Comparison of ENCODE assay signal across 1 cellular context in the genomic region with DNA sequence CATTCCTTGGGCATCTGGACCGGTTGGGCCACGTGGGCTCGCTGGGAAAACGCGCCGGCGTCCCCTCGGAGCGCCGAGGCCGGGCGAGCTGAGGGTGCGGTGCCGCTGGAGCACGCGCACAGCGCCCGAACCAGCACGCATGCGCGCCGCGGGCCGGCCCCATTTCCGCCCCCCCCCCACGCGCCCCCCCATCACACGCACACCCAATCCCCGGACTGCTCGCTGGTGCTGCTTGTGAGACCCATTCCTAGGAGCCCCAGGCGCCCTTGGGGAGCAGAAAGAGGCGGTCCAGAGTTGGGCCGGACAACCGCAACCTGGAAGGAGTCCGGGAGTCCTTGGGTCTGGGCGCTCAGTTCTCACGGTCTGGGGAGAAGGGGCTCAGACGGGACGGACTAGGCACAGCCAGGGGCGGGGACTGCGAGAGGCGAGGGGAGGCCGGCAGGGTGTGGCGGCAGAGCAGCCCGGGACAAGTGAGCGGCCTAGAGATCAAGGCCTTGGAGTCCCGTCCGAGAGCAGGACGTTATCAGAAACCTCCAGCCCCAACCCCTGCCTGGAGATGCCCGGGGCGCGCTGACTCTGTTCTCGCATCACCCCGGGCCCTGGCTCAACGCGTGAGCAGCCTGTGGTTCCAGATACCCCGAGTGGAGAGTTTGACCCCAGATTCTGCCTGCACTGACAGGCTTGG.
TF ChIP-seq lines count a peak whose summit lies in the region.

No MANE protein-coding gene starts in this region.

TF ChIP-seq in K562, 482 proteins besides CTCF, POLR2A, EP300 and RAD21 (continued from another document and continues in another):
- TF ChIP-seq, protein P1, sequence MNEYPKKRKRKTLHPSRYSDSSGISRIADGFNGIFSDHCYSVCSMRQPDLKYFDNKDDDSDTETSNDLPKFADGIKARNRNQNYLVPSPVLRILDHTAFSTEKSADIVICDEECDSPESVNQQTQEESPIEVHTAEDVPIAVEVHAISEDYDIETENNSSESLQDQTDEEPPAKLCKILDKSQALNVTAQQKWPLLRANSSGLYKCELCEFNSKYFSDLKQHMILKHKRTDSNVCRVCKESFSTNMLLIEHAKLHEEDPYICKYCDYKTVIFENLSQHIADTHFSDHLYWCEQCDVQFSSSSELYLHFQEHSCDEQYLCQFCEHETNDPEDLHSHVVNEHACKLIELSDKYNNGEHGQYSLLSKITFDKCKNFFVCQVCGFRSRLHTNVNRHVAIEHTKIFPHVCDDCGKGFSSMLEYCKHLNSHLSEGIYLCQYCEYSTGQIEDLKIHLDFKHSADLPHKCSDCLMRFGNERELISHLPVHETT (CRISPR knock-in tag; conservative IDR thresholded peaks at IDR 0.05 in 1 of 2, IDR thresholded peaks at IDR 0.05 in 1 of 2), result peak in 1 of 2 experiments; percentile 85; a peak in 2 of 4 replicates
- TF ChIP-seq ZNF592 (IDR thresholded peaks at IDR 0.05), result peak; percentile 98
- TF ChIP-seq, protein P2, sequence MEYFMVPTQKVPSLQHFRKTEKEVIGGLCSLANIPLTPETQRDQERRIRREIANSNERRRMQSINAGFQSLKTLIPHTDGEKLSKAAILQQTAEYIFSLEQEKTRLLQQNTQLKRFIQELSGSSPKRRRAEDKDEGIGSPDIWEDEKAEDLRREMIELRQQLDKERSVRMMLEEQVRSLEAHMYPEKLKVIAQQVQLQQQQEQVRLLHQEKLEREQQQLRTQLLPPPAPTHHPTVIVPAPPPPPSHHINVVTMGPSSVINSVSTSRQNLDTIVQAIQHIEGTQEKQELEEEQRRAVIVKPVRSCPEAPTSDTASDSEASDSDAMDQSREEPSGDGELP (CRISPR knock-in tag; IDR thresholded peaks at IDR 0.05; ENCODE audit: borderline replicate concordance), result peak; percentile 83; the same call in 1 of the 2 replicates
- TF ChIP-seq NR0B1 (IDR thresholded peaks at IDR 0.05; ENCODE audit: partially characterized antibody), result no peak
- TF ChIP-seq NEUROD1 (IDR thresholded peaks at IDR 0.05; ENCODE audit: borderline replicate concordance, low read depth, low read length, partially characterized antibody), result peak; percentile 7
- TF ChIP-seq, protein P3, sequence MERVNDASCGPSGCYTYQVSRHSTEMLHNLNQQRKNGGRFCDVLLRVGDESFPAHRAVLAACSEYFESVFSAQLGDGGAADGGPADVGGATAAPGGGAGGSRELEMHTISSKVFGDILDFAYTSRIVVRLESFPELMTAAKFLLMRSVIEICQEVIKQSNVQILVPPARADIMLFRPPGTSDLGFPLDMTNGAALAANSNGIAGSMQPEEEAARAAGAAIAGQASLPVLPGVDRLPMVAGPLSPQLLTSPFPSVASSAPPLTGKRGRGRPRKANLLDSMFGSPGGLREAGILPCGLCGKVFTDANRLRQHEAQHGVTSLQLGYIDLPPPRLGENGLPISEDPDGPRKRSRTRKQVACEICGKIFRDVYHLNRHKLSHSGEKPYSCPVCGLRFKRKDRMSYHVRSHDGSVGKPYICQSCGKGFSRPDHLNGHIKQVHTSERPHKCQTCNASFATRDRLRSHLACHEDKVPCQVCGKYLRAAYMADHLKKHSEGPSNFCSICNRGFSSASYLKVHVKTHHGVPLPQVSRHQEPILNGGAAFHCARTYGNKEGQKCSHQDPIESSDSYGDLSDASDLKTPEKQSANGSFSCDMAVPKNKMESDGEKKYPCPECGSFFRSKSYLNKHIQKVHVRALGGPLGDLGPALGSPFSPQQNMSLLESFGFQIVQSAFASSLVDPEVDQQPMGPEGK (CRISPR knock-in tag; IDR thresholded peaks at IDR 0.05; ENCODE audit: borderline replicate concordance), result no peak
- peak; percentile 97; the same call in 1 of the 2 replicates for TF ChIP-seq MED1 (CRISPR knock-in tag; IDR thresholded peaks at IDR 0.05; ENCODE audit: borderline replicate concordance)
- peak; percentile 82 for TF ChIP-seq BHLHE40 (IDR thresholded peaks at IDR 0.05; ENCODE audit: low read length)
- no peak for TF ChIP-seq NR2C1 (IDR thresholded peaks at IDR 0.05)
- TF ChIP-seq NR2C1 (tag; IDR thresholded peaks at IDR 0.05), result peak; percentile 26; the same call in 1 of the 2 replicates
- TF ChIP-seq POLR2B (IDR thresholded peaks at IDR 0.05; ENCODE audit: low read depth, partially characterized antibody), result peak; percentile 45
- peak; percentile 92 for TF ChIP-seq CTBP1 (IDR thresholded peaks at IDR 0.05; ENCODE audit: borderline replicate concordance)
- TF ChIP-seq RBM34 (IDR thresholded peaks at IDR 0.05; ENCODE audit: borderline replicate concordance, insufficient read depth, low read length), result no peak
- TF ChIP-seq E2F4 (CRISPR knock-in tag; IDR thresholded peaks at IDR 0.05; ENCODE audit: low read depth), result peak; percentile 42; the same call in 1 of the 2 replicates
- no peak for TF ChIP-seq PHTF2 (CRISPR knock-in tag; IDR thresholded peaks at IDR 0.05)
- TF ChIP-seq ARID2 (IDR thresholded peaks at IDR 0.05), result no peak
- no peak for TF ChIP-seq ZKSCAN8 (CRISPR knock-in tag; IDR thresholded peaks at IDR 0.05)
- peak; percentile 45; the same call in 1 of the 2 replicates for TF ChIP-seq FOXJ3 (CRISPR knock-in tag; IDR thresholded peaks at IDR 0.05)
- TF ChIP-seq, protein P4, sequence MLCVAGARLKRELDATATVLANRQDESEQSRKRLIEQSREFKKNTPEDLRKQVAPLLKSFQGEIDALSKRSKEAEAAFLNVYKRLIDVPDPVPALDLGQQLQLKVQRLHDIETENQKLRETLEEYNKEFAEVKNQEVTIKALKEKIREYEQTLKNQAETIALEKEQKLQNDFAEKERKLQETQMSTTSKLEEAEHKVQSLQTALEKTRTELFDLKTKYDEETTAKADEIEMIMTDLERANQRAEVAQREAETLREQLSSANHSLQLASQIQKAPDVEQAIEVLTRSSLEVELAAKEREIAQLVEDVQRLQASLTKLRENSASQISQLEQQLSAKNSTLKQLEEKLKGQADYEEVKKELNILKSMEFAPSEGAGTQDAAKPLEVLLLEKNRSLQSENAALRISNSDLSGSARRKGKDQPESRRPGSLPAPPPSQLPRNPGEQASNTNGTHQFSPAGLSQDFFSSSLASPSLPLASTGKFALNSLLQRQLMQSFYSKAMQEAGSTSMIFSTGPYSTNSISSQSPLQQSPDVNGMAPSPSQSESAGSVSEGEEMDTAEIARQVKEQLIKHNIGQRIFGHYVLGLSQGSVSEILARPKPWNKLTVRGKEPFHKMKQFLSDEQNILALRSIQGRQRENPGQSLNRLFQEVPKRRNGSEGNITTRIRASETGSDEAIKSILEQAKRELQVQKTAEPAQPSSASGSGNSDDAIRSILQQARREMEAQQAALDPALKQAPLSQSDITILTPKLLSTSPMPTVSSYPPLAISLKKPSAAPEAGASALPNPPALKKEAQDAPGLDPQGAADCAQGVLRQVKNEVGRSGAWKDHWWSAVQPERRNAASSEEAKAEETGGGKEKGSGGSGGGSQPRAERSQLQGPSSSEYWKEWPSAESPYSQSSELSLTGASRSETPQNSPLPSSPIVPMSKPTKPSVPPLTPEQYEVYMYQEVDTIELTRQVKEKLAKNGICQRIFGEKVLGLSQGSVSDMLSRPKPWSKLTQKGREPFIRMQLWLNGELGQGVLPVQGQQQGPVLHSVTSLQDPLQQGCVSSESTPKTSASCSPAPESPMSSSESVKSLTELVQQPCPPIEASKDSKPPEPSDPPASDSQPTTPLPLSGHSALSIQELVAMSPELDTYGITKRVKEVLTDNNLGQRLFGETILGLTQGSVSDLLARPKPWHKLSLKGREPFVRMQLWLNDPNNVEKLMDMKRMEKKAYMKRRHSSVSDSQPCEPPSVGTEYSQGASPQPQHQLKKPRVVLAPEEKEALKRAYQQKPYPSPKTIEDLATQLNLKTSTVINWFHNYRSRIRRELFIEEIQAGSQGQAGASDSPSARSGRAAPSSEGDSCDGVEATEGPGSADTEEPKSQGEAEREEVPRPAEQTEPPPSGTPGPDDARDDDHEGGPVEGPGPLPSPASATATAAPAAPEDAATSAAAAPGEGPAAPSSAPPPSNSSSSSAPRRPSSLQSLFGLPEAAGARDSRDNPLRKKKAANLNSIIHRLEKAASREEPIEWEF (CRISPR knock-in tag; IDR thresholded peaks at IDR 0.05), result no peak
- TF ChIP-seq ZNF282 (CRISPR knock-in tag; IDR thresholded peaks at IDR 0.05), result peak; percentile 96; the same call in 1 of the 2 replicates
- TF ChIP-seq DPF2 (IDR thresholded peaks at IDR 0.05), result peak; percentile 77
- no peak for TF ChIP-seq HDAC3 (IDR thresholded peaks at IDR 0.05; ENCODE audit: borderline replicate concordance, partially characterized antibody)
- no peak for TF ChIP-seq U2AF2 (optimal IDR thresholded peaks at IDR 0.05; ENCODE audit: low read depth, low read length)
- no peak for TF ChIP-seq CREB1 (IDR thresholded peaks at IDR 0.05)
- peak; percentile 29; the same call in 1 of the 2 replicates for TF ChIP-seq CREB1 (CRISPR knock-in tag; IDR thresholded peaks at IDR 0.05)
- TF ChIP-seq STAT5A (IDR thresholded peaks at IDR 0.05; ENCODE audit: borderline replicate concordance, low read length), result peak; percentile 31; the same call in 1 of the 2 replicates
- TF ChIP-seq, protein P5, sequence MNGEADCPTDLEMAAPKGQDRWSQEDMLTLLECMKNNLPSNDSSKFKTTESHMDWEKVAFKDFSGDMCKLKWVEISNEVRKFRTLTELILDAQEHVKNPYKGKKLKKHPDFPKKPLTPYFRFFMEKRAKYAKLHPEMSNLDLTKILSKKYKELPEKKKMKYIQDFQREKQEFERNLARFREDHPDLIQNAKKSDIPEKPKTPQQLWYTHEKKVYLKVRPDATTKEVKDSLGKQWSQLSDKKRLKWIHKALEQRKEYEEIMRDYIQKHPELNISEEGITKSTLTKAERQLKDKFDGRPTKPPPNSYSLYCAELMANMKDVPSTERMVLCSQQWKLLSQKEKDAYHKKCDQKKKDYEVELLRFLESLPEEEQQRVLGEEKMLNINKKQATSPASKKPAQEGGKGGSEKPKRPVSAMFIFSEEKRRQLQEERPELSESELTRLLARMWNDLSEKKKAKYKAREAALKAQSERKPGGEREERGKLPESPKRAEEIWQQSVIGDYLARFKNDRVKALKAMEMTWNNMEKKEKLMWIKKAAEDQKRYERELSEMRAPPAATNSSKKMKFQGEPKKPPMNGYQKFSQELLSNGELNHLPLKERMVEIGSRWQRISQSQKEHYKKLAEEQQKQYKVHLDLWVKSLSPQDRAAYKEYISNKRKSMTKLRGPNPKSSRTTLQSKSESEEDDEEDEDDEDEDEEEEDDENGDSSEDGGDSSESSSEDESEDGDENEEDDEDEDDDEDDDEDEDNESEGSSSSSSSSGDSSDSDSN (IDR thresholded peaks at IDR 0.05; ENCODE audit: borderline replicate concordance in 1 of 2, low read depth in 2 of 2, low read length in 2 of 2), result peak; percentile 79 to 89; a peak in 3 of 4 replicates
- TF ChIP-seq ZNF740 (CRISPR knock-in tag; IDR thresholded peaks at IDR 0.05), result peak; percentile 99
- peak in 1 of 2 experiments; percentile 99; a peak in 2 of 4 replicates for TF ChIP-seq ZNF740 (tag; IDR thresholded peaks at IDR 0.05)
- peak; percentile 46; the same call in 1 of the 2 replicates for TF ChIP-seq NBN (IDR thresholded peaks at IDR 0.05; ENCODE audit: low read depth)
- TF ChIP-seq ESRRB (CRISPR knock-in tag; IDR thresholded peaks at IDR 0.05; ENCODE audit: borderline replicate concordance), result no peak
- TF ChIP-seq HDAC2 (IDR thresholded peaks at IDR 0.05), result peak; percentile 41; the same call in 1 of the 2 replicates
